ENCODE assay signal across 13 cellular contexts in genomic region chr11:44814881-44815592, GRCh38.
A peak's percentile ranks its signal among the peaks of the same experiment; 100 is the strongest.
DNase-seq lines count a peak whose midpoint lies in the region; ATAC-seq and TF ChIP-seq lines count a peak whose summit lies in the region.
"Had no signal": no experiment of that assay in that cellular context is flagged by ENCODE, and none has a peak within 500 bp of the region (broad histone marks: within the 10 kb centered on the region; RNA-seq: fewer than 3 reads in every experiment).

No MANE protein-coding gene starts in this region.

- TF ChIP-seq CTCF in heart right ventricle (IDR thresholded peaks at IDR 0.05) (no peak), fibroblast of mammary gland (conservative IDR thresholded peaks at IDR 0.05; ENCODE audit: control insufficient read depth, insufficient read depth, low read depth, low read length) (no peak), spleen (IDR thresholded peaks at IDR 0.05 in 8 of 11, conservative IDR thresholded peaks at IDR 0.05 in 3 of 11) (no peak)

- DNase-seq in heart right ventricle (no peak), Right ventricle myocardium superior (no peak), RPMI7951 (ENCODE audit: low read depth) (peak; percentile 44), fibroblast of mammary gland (ENCODE audit: low read depth) (peak; percentile 56), spleen (peak; percentile 44), SHP77 treated with DMSO at 0.1 percent for 48 hours (lab: John Stamatoyannopoulos, UW) (no peak)
- DNase-seq: activated CD4-positive, alpha-beta T cell treated with anti-CD3 and anti-CD28 coated beads for 36 hours; gastrocnemius medialis; NCI-H1417 treated with DMSO at 0.1 percent for 48 hours had no signal

- ATAC-seq in heart right ventricle (peak in 2 of 8 donors; percentile 22 to 23), Right ventricle myocardium superior (ENCODE audit: poor library complexity) (no peak), GM19023 (IDR thresholded peaks at IDR 0.05; ENCODE audit: unreplicated experiment) (no peak), GM19035 (IDR thresholded peaks at IDR 0.05; ENCODE audit: unreplicated experiment) (no peak)
- ATAC-seq: activated CD4-positive, alpha-beta T cell treated with anti-CD3 and anti-CD28 coated beads for 36 hours; activated T-helper 17 cell treated with anti-CD3 and anti-CD28 coated beads, Interleukin-2, amount 50 U/mL, for 72 hours; gastrocnemius medialis had no signal

- H3K27me3 ChIP-seq in heart right ventricle (no peaks in the 10 kb centered on the region), spleen (replicated peaks in 1 of 7) (no peaks in the 10 kb centered on the region)
- H3K27me3 ChIP-seq: gastrocnemius medialis, neutrophil had no signal

- intact Hi-C loops in heart right ventricle (cut with DNase I) (loop anchor here in 2 of 10 donors (5.0 kb wide), 2 partner anchors 38 to 88 kb away; partner anchors contain the start of gene TSPAN18 (in 1 of the 2)), Right ventricle myocardium superior (cut with DNase I) (no loop called here), spleen (cut with DNase I; ENCODE audit: low total_unique reads) (no loop called here)

- peaks cover 0 to 6% (median 0%) of the 10 kb centered on the region in 11 donors for H3K9me3 ChIP-seq in heart right ventricle
- no peaks in the 10 kb centered on the region for H3K9me3 ChIP-seq in spleen
- H3K9me3 ChIP-seq: gastrocnemius medialis, neutrophil had no signal

- H3K27ac ChIP-seq in heart right ventricle (peak overlapping the region in 7 of 10 donors; percentile 29 to 72 (median 42)), spleen (peak overlapping the region in 1 of 8 donors; percentile 10)
- H3K27ac ChIP-seq: gastrocnemius medialis, neutrophil had no signal

- WGBS in heart right ventricle, 2 donors: 63 to 65% methylated on average over 5 of the region's 5 CpGs
- WGBS in spleen, 5 donors: 44 to 80% (median 63%) methylated on average over 5 of the region's 5 CpGs

- H3K36me3 ChIP-seq in heart right ventricle (no peaks in the 10 kb centered on the region), spleen (no peaks in the 10 kb centered on the region)
- H3K36me3 ChIP-seq: gastrocnemius medialis, neutrophil had no signal

- peaks cover 18 to 100% (median 81%) of the 10 kb centered on the region in 9 donors for H3K4me1 ChIP-seq in heart right ventricle
- H3K4me1 ChIP-seq in spleen: peaks cover 8 to 70% (median 28%) of the 10 kb centered on the region in 6 donors

- no peak overlapping the region for H3K4me3 ChIP-seq in heart right ventricle
- H3K4me3 ChIP-seq in fibroblast of mammary gland (ENCODE audit: control insufficient read depth, low read depth, low read length): no peak overlapping the region
- no peak overlapping the region for H3K4me3 ChIP-seq in spleen
- H3K4me3 ChIP-seq: gastrocnemius medialis had no signal

- no peak for TF ChIP-seq POLR2A in spleen (IDR thresholded peaks at IDR 0.05)

Comparison
In these comparisons a context has a peak if more than half of its experiments do, and no peak if none do; other contexts are left out.
1. DNase-seq: peak in RPMI7951 (single experiment), fibroblast of mammary gland (single experiment) and spleen (single experiment); none in heart right ventricle (0 of 2), Right ventricle myocardium superior (single experiment) and SHP77 treated with DMSO at 0.1 percent for 48 hours (single experiment).